ENCODE assay signal across 18 cellular contexts in genomic region chr21:45816794-45817193, GRCh38.
"Had no signal": no experiment of that assay in that cellular context is flagged by ENCODE, and none has a peak within 500 bp of the region (broad histone marks: within the 10 kb centered on the region; RNA-seq: fewer than 3 reads in every experiment).

No MANE protein-coding gene starts in this region.

- DNase-seq: activated CD8-positive, alpha-beta T cell treated with anti-CD3 and anti-CD28 coated beads, Interleukin-2, amount 10 ng/mL, durations not matched to agents 7 days and 5 days; activated gamma-delta T cell treated with Interleukin-2 at 50 U/mL for 16 hours; effector CD4-positive, alpha-beta T cell; gastrocnemius medialis; kidney; natural killer cell; nucleus accumbens; right cardiac atrium; SJCRH30; stimulated activated naive CD8-positive, alpha-beta T cell treated with anti-CD3 and anti-CD28 coated beads, Interleukin-15, amount 100 ng/mL, for 72 hours; T-helper 17 cell; transverse colon; uterus; WERI-Rb-1 had no signal

- H3K27ac Mint-ChIP-seq: activated CD8-positive, alpha-beta T cell treated with anti-CD3 and anti-CD28 coated beads, Interleukin-2, amount 10 ng/mL, durations not matched to agents 7 days and 5 days; T-helper 17 cell had no signal

- H3K4me3 ChIP-seq: gastrocnemius medialis, lung, prostate gland, SJCRH30, suprapubic skin, transverse colon, uterus had no signal

- H3K27ac ChIP-seq: gastrocnemius medialis, prostate gland, SJCRH30, suprapubic skin, transverse colon, uterus, WERI-Rb-1 had no signal

- H3K9me3 Mint-ChIP-seq: natural killer cell; stimulated activated naive CD8-positive, alpha-beta T cell treated with anti-CD3 and anti-CD28 coated beads, Interleukin-15, amount 100 ng/mL, for 72 hours had no signal

- H3K9me3 ChIP-seq: gastrocnemius medialis, prostate gland, SJCRH30, suprapubic skin, transverse colon, uterus had no signal

- H3K4me1 ChIP-seq: gastrocnemius medialis, prostate gland had no signal

- H3K4me1 Mint-ChIP-seq: natural killer cell had no signal

- H3K36me3 Mint-ChIP-seq: natural killer cell had no signal

- H3K36me3 ChIP-seq: gastrocnemius medialis, prostate gland, SJCRH30, suprapubic skin, transverse colon, uterus, WERI-Rb-1 had no signal

- ATAC-seq: activated CD8-positive, alpha-beta T cell treated with anti-CD3 and anti-CD28 coated beads, Interleukin-2, amount 10 ng/mL, durations not matched to agents 7 days and 5 days; gastrocnemius medialis; left lobe of liver; natural killer cell; right cardiac atrium; stimulated activated naive CD8-positive, alpha-beta T cell treated with anti-CD3 and anti-CD28 coated beads, Interleukin-15, amount 100 ng/mL, for 72 hours; T-helper 17 cell had no signal

- H3K4me3 Mint-ChIP-seq: activated CD8-positive, alpha-beta T cell treated with anti-CD3 and anti-CD28 coated beads, Interleukin-2, amount 10 ng/mL, durations not matched to agents 7 days and 5 days; natural killer cell; stimulated activated naive CD8-positive, alpha-beta T cell treated with anti-CD3 and anti-CD28 coated beads, Interleukin-15, amount 100 ng/mL, for 72 hours; T-helper 17 cell had no signal

- H3K27me3 ChIP-seq: SJCRH30, transverse colon, uterus had no signal
